In the genomic region with DNA sequence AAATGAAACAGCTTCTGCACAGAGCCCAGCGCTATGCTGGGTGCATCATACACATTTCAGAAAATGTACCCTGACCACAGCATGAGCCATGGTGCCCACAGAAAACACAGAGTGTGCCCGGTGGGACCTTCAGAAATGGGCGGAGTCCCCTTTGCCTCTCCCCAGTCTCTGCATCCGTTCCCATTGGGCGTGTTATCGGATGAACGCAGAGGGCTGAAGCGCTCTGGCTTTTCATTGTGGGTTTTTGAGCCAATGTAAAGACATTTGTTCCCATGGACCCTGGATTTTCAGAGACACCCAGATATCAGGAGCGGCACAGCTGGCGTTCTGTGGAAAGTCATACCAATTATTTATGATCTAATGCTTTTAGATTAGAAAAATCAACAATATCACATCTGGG, we compare ENCODE assay signal across 1 cellular context.
TF ChIP-seq lines count a peak whose summit lies in the region.

No MANE protein-coding gene starts in this region.

TF ChIP-seq in K562, 482 proteins besides CTCF, POLR2A, EP300 and RAD21 (continued from another document):
- TF ChIP-seq, protein P1, sequence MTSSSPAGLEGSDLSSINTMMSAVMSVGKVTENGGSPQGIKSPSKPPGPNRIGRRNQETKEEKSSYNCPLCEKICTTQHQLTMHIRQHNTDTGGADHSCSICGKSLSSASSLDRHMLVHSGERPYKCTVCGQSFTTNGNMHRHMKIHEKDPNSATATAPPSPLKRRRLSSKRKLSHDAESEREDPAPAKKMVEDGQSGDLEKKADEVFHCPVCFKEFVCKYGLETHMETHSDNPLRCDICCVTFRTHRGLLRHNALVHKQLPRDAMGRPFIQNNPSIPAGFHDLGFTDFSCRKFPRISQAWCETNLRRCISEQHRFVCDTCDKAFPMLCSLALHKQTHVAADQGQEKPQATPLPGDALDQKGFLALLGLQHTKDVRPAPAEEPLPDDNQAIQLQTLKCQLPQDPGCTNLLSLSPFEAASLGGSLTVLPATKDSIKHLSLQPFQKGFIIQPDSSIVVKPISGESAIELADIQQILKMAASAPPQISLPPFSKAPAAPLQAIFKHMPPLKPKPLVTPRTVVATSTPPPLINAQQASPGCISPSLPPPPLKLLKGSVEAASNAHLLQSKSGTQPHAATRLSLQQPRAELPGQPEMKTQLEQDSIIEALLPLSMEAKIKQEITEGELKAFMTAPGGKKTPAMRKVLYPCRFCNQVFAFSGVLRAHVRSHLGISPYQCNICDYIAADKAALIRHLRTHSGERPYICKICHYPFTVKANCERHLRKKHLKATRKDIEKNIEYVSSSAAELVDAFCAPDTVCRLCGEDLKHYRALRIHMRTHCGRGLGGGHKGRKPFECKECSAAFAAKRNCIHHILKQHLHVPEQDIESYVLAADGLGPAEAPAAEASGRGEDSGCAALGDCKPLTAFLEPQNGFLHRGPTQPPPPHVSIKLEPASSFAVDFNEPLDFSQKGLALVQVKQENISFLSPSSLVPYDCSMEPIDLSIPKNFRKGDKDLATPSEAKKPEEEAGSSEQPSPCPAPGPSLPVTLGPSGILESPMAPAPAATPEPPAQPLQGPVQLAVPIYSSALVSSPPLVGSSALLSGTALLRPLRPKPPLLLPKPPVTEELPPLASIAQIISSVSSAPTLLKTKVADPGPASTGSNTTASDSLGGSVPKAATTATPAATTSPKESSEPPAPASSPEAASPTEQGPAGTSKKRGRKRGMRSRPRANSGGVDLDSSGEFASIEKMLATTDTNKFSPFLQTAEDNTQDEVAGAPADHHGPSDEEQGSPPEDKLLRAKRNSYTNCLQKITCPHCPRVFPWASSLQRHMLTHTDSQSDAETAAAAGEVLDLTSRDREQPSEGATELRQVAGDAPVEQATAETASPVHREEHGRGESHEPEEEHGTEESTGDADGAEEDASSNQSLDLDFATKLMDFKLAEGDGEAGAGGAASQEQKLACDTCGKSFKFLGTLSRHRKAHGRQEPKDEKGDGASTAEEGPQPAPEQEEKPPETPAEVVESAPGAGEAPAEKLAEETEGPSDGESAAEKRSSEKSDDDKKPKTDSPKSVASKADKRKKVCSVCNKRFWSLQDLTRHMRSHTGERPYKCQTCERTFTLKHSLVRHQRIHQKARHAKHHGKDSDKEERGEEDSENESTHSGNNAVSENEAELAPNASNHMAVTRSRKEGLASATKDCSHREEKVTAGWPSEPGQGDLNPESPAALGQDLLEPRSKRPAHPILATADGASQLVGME (CRISPR knock-in tag; IDR thresholded peaks at IDR 0.05): no peak
- TF ChIP-seq ZNF263 (CRISPR knock-in tag; IDR thresholded peaks at IDR 0.05; ENCODE audit: borderline replicate concordance) (no peak), MTA2 (IDR thresholded peaks at IDR 0.05; ENCODE audit: low read depth) (no peak), NR2F6 (CRISPR knock-in tag; IDR thresholded peaks at IDR 0.05) (no peak), KDM5B (IDR thresholded peaks at IDR 0.05; ENCODE audit: insufficient replicate concordance, low read depth, low read length) (no peak), SMAD4 (CRISPR knock-in tag; conservative IDR thresholded peaks at IDR 0.05) (no peak)
- TF ChIP-seq, protein P2, sequence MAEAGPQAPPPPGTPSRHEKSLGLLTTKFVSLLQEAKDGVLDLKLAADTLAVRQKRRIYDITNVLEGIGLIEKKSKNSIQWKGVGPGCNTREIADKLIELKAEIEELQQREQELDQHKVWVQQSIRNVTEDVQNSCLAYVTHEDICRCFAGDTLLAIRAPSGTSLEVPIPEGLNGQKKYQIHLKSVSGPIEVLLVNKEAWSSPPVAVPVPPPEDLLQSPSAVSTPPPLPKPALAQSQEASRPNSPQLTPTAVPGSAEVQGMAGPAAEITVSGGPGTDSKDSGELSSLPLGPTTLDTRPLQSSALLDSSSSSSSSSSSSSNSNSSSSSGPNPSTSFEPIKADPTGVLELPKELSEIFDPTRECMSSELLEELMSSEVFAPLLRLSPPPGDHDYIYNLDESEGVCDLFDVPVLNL (CRISPR knock-in tag; IDR thresholded peaks at IDR 0.05; ENCODE audit: low read depth): no peak
TF ChIP-seq in K562: peak in this region for 0.
